17 cellular contexts compared by ENCODE assay signal in the genomic region with DNA sequence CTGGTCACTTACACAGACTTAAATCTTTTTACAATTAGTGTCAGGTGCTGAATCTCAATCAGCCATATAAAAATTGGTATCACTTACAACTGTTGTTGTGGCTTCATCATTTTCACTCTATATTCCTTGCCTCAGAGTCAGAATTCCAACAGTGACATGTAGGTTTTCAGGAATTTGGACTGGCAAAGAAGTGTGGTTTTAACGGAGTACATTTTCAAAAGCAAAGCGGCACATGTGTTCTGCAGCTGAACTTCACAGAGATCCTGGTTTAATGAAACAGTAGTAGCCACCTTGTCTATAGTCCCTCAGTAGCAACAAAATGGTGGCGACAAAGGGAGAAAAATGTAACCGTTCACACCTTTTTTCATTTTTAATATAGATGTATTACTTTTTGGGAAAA.
A peak's percentile ranks its signal among the peaks of the same experiment; 100 is the strongest.
DNase-seq lines count a peak whose midpoint lies in the region; ATAC-seq, FAIRE-seq and TF ChIP-seq lines count a peak whose summit lies in the region.
"Had no signal": no experiment of that assay in that cellular context is flagged by ENCODE, and none has a peak within 500 bp of the region (broad histone marks: within the 10 kb centered on the region; RNA-seq: fewer than 3 reads in every experiment).

No MANE protein-coding gene starts in this region.

- no peaks in the 10 kb centered on the region for H3K36me3 Mint-ChIP-seq in astrocyte (ENCODE audit: low read depth, unreplicated experiment)
- H3K36me3 Mint-ChIP-seq in T-helper 2 cell treated with Interferon-gamma antibody and Interleukin-4, amounts not matched to agents 5 μg/mL and 100 μg/mL, for 36 hours (ENCODE audit: low read depth), result no peaks in the 10 kb centered on the region
- H3K36me3 Mint-ChIP-seq: CD14-positive monocyte had no signal

- H3K4me1 ChIP-seq in astrocyte (ENCODE audit: insufficient read depth, low read length), result no peaks in the 10 kb centered on the region

- H4K20me1 ChIP-seq in astrocyte (ENCODE audit: insufficient read depth, low read length), result no peaks in the 10 kb centered on the region

- H3K79me2 ChIP-seq in astrocyte (ENCODE audit: insufficient read depth, low read length), result no peaks in the 10 kb centered on the region

- ATAC-seq in GM18498 (IDR thresholded peaks at IDR 0.05; ENCODE audit: unreplicated experiment), result no peak

- H3K9ac ChIP-seq in astrocyte (ENCODE audit: low read length), result no peak overlapping the region

- no peaks in the 10 kb centered on the region for H3K36me3 ChIP-seq in astrocyte (ENCODE audit: insufficient read depth, low read length)
- H3K36me3 ChIP-seq: HAP-1 had no signal

- H3K9me3 ChIP-seq in astrocyte (ENCODE audit: insufficient read depth, low read depth, low read length), result no peaks in the 10 kb centered on the region
- H3K9me3 ChIP-seq: HAP-1 had no signal

- no peaks in the 10 kb centered on the region for H3K4me1 Mint-ChIP-seq in astrocyte (ENCODE audit: low read depth, unreplicated experiment)
- H3K4me1 Mint-ChIP-seq in T-helper 2 cell treated with Interferon-gamma antibody and Interleukin-4, amounts not matched to agents 5 μg/mL and 100 μg/mL, for 36 hours (ENCODE audit: low read depth), result no peaks in the 10 kb centered on the region
- H3K4me1 Mint-ChIP-seq: CD14-positive monocyte had no signal

- no peak for FAIRE-seq in astrocyte (lab: Jason Lieb, UNC)
- FAIRE-seq: HTR-8/SVneo had no signal

- H3K27ac Mint-ChIP-seq in astrocyte (ENCODE audit: unreplicated experiment), result no peak overlapping the region
- no peak overlapping the region for H3K27ac Mint-ChIP-seq in T-helper 2 cell treated with Interferon-gamma antibody and Interleukin-4, amounts not matched to agents 5 μg/mL and 100 μg/mL, for 36 hours
- H3K27ac Mint-ChIP-seq: CD14-positive monocyte had no signal

- H3K27me3 Mint-ChIP-seq in astrocyte (ENCODE audit: low read depth, unreplicated experiment), result no peaks in the 10 kb centered on the region
- no peaks in the 10 kb centered on the region for H3K27me3 Mint-ChIP-seq in T-helper 2 cell treated with Interferon-gamma antibody and Interleukin-4, amounts not matched to agents 5 μg/mL and 100 μg/mL, for 36 hours (ENCODE audit: low read depth)

- no peak overlapping the region for H3K4me2 ChIP-seq in astrocyte (ENCODE audit: low read length)

- no peak overlapping the region for H2AFZ ChIP-seq in astrocyte (ENCODE audit: low read depth, low read length)

- H3K27ac ChIP-seq in astrocyte (ENCODE audit: low read depth, low read length), result no peak overlapping the region
- H3K27ac ChIP-seq: HL-60 had no signal

- no peak overlapping the region for H3K4me3 ChIP-seq in astrocyte (ENCODE audit: insufficient read depth, low read depth, low read length)
- H3K4me3 ChIP-seq: HAP-1 had no signal

- DNase-seq in AG08395 (ENCODE audit: low spot score) (peak; percentile 33), GM04504 (ENCODE audit: low read depth) (peak; percentile 27), astrocyte (ENCODE audit: low read depth) (peak; percentile 46), myocyte (ENCODE audit: low read depth) (peak; percentile 53), globus pallidus (ENCODE audit: low spot score) (no peak), superior temporal gyrus (ENCODE audit: extremely low spot score) (no peak)
- no peak for DNase-seq in T-helper 2 cell treated with Interferon-gamma antibody and Interleukin-4, amounts not matched to agents 5 μg/mL and 100 μg/mL, for 36 hours (ENCODE audit: low spot score)
- DNase-seq: DMS 273 treated with DMSO at 0.1 percent for 48 hours; NCI-H187 treated with DMSO at 0.1 percent for 48 hours; NCI-H446 treated with DMSO at 0.1 percent for 48 hours; NK-92 treated with Interleukin-12 subunit alpha and Interleukin-12 subunit beta, amount 100 ng/mL, for 24 hours; SIG-M5 had no signal

- H3K27me3 ChIP-seq in astrocyte (ENCODE audit: insufficient read depth, low read length), result no peaks in the 10 kb centered on the region

- no peak overlapping the region for H3K4me3 Mint-ChIP-seq in astrocyte (ENCODE audit: unreplicated experiment)
- H3K4me3 Mint-ChIP-seq in T-helper 2 cell treated with Interferon-gamma antibody and Interleukin-4, amounts not matched to agents 5 μg/mL and 100 μg/mL, for 36 hours, result no peak overlapping the region
- H3K4me3 Mint-ChIP-seq: CD14-positive monocyte had no signal

- no peak for TF ChIP-seq CTCF in astrocyte (IDR thresholded peaks at IDR 0.05; ENCODE audit: insufficient read depth, low read depth, low read length)

- no peaks in the 10 kb centered on the region for H3K9me3 Mint-ChIP-seq in astrocyte (ENCODE audit: unreplicated experiment)
- peaks cover 3% of the 10 kb centered on the region for H3K9me3 Mint-ChIP-seq in T-helper 2 cell treated with Interferon-gamma antibody and Interleukin-4, amounts not matched to agents 5 μg/mL and 100 μg/mL, for 36 hours

Comparison
In these comparisons a context has a peak if more than half of its experiments do, and no peak if none do; other contexts are left out.
1. DNase-seq: peak in AG08395 (single experiment), GM04504 (single experiment), astrocyte (single experiment) and myocyte (single experiment); none in globus pallidus (single experiment), T-helper 2 cell treated with Interferon-gamma antibody and Interleukin-4, amounts not matched to agents 5 μg/mL and 100 μg/mL, for 36 hours (single experiment) and superior temporal gyrus (single experiment).